ENCODE assay signal across 43 cellular contexts in the genomic region with DNA sequence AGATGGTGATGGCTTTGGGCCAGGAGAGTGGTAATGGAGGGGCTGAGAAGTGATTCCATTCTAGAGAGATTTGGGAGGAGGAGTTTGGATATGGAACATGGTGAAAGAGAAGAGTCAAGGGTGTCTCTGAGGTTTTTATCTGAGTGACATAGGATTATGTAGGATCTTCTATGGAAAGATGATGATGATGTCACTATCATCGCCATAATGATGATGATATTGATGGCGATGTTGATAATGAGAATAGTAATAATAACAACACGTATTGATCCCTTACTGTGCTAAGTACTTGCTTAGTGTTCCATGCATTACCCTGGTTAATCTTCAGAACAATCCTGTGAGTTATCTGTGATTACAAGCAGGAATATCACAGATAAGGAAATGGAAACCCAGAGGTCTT. TPM values are rescaled to one million over a fixed set of nuclear protein-coding genes. Genes with fewer than 3 reads are reported as not detected.
"Had no signal": no experiment of that assay in that cellular context is flagged by ENCODE, and none has a peak within 500 bp of the region (broad histone marks: within the 10 kb centered on the region; RNA-seq: fewer than 3 reads in every experiment).

No MANE protein-coding gene starts in this region.

- H3K36me3 Mint-ChIP-seq: activated naive CD4-positive, alpha-beta T cell treated with anti-CD3 and anti-CD28 coated beads, Interleukin-2, amount 10 ng/mL, durations not matched to agents 7 days and 5 days; activated naive CD4-positive, alpha-beta T cell treated with anti-CD3 and anti-CD28 coated beads, Interleukin-2, amount 50 U/mL, for 24 hours; activated naive CD4-positive, alpha-beta T cell treated with anti-CD3 and anti-CD28 coated beads, Interleukin-2, amount 50 U/mL, for 72 hours; activated naive CD8-positive, alpha-beta T cell; activated naive CD8-positive, alpha-beta T cell treated with anti-CD3 and anti-CD28 coated beads for 36 hours; activated naive CD8-positive, alpha-beta T cell treated with anti-CD3 and anti-CD28 coated beads, Interleukin-2, amount 10 ng/mL, durations not matched to agents 7 days and 5 days; brain had no signal

- H3K4me3 Mint-ChIP-seq: activated naive CD4-positive, alpha-beta T cell treated with anti-CD3 and anti-CD28 coated beads for 36 hours; activated naive CD4-positive, alpha-beta T cell treated with anti-CD3 and anti-CD28 coated beads, Interleukin-2, amount 10 ng/mL, durations not matched to agents 7 days and 5 days; activated naive CD4-positive, alpha-beta T cell treated with anti-CD3 and anti-CD28 coated beads, Interleukin-2, amount 50 U/mL, for 24 hours; activated naive CD8-positive, alpha-beta T cell; activated naive CD8-positive, alpha-beta T cell treated with anti-CD3 and anti-CD28 coated beads for 36 hours; activated naive CD8-positive, alpha-beta T cell treated with anti-CD3 and anti-CD28 coated beads, Interleukin-2, amount 10 ng/mL, durations not matched to agents 7 days and 5 days; activated naive CD8-positive, alpha-beta T cell treated with anti-CD3 and anti-CD28 coated beads, Interleukin-2, amount 50 U/mL, for 24 hours; activated T-cell treated with anti-CD3 and anti-CD28 coated beads, Interleukin-2, amount 50 U/mL, for 24 hours; activated T-cell treated with anti-CD3 and anti-CD28 coated beads, Interleukin-2, amount 50 U/mL, for 4 hours; activated T-cell treated with anti-CD3 and anti-CD28 coated beads, Interleukin-2, amount 50 U/mL, for 72 hours; activated T-helper 1 cell treated with anti-CD3 and anti-CD28 coated beads, Interleukin-12 subunit alpha, Interleukin-12 subunit beta, Interleukin-2, Interleukin-4 antibody, amounts not matched to agents 30 ng/mL and 10 ng/mL and 1 ng/mL, durations not matched to agents 14 hours and 24 hours and 36 hours; activated T-helper 17 cell treated with anti-CD3 and anti-CD28 coated beads, Interleukin-2, amount 50 U/mL, for 72 hours; brain; central memory CD8-positive, alpha-beta T cell had no signal

- H3K4me3 ChIP-seq: adrenal gland, ascending aorta, body of pancreas, breast epithelium, cardiac muscle cell had no signal

- H3K27me3 Mint-ChIP-seq: activated naive CD8-positive, alpha-beta T cell treated with anti-CD3 and anti-CD28 coated beads, Interleukin-2, amount 10 ng/mL, durations not matched to agents 7 days and 5 days had no signal

- H3K9me3 Mint-ChIP-seq: activated naive CD4-positive, alpha-beta T cell treated with anti-CD3 and anti-CD28 coated beads for 36 hours; activated naive CD4-positive, alpha-beta T cell treated with anti-CD3 and anti-CD28 coated beads, Interleukin-2, amount 10 ng/mL, durations not matched to agents 7 days and 5 days; activated naive CD4-positive, alpha-beta T cell treated with anti-CD3 and anti-CD28 coated beads, Interleukin-2, amount 50 U/mL, for 24 hours; activated naive CD4-positive, alpha-beta T cell treated with anti-CD3 and anti-CD28 coated beads, Interleukin-2, amount 50 U/mL, for 72 hours; activated naive CD8-positive, alpha-beta T cell treated with anti-CD3 and anti-CD28 coated beads for 36 hours; activated naive CD8-positive, alpha-beta T cell treated with anti-CD3 and anti-CD28 coated beads, Interleukin-2, amount 10 ng/mL, durations not matched to agents 7 days and 5 days; activated naive CD8-positive, alpha-beta T cell treated with anti-CD3 and anti-CD28 coated beads, Interleukin-2, amount 50 U/mL, for 24 hours; activated T-cell treated with anti-CD3 and anti-CD28 coated beads, Interleukin-2, amount 50 U/mL, for 24 hours; activated T-cell treated with anti-CD3 and anti-CD28 coated beads, Interleukin-2, amount 50 U/mL, for 4 hours; activated T-cell treated with anti-CD3 and anti-CD28 coated beads, Interleukin-2, amount 50 U/mL, for 72 hours; activated T-helper 1 cell treated with anti-CD3 and anti-CD28 coated beads, Interleukin-12 subunit alpha, Interleukin-12 subunit beta, Interleukin-2, Interleukin-4 antibody, amounts not matched to agents 30 ng/mL and 10 ng/mL and 1 ng/mL, durations not matched to agents 14 hours and 24 hours and 36 hours; activated T-helper 17 cell treated with anti-CD3 and anti-CD28 coated beads, Interleukin-2, amount 50 U/mL, for 72 hours; activated T-helper 2 cell treated with anti-CD3 and anti-CD28 coated beads, Interferon-gamma antibody, Interleukin-2, Interleukin-4, amounts not matched to agents 10 μg/mL and 5 μg/mL and 100 μg/mL, durations not matched to agents 14 hours and 24 hours and 36 hours; brain; central memory CD8-positive, alpha-beta T cell had no signal

- H3K27ac ChIP-seq: adrenal gland, ascending aorta, body of pancreas, brain microvascular endothelial cell, breast epithelium, cardiac muscle cell had no signal

- DNase-seq: activated effector memory CD4-positive, alpha-beta T cell treated with anti-CD3 and anti-CD28 coated beads, Interleukin-2, amount 50 U/mL, for 16 hours; activated effector memory CD4-positive, alpha-beta T cell treated with Interleukin-2 at 50 U/mL for 16 hours; activated gamma-delta T cell; activated gamma-delta T cell treated with Interleukin-2 at 50 U/mL for 16 hours; activated naive CD4-positive, alpha-beta T cell; activated naive CD4-positive, alpha-beta T cell treated with anti-CD3 and anti-CD28 coated beads for 36 hours; activated naive CD4-positive, alpha-beta T cell treated with anti-CD3 and anti-CD28 coated beads, Interleukin-2, amount 10 ng/mL, durations not matched to agents 7 days and 5 days; activated naive CD4-positive, alpha-beta T cell treated with anti-CD3 and anti-CD28 coated beads, Interleukin-2, amount 50 U/mL, for 16 hours; activated naive CD4-positive, alpha-beta T cell treated with Interleukin-2 at 50 U/mL for 16 hours; activated naive CD8-positive, alpha-beta T cell treated with anti-CD3 and anti-CD28 coated beads for 36 hours; activated naive CD8-positive, alpha-beta T cell treated with anti-CD3 and anti-CD28 coated beads, Interleukin-2, amount 10 ng/mL, durations not matched to agents 7 days and 5 days; activated naive CD8-positive, alpha-beta T cell treated with anti-CD3 and anti-CD28 coated beads, Interleukin-2, amount 50 U/mL, for 24 hours; activated T-cell treated with anti-CD3 and anti-CD28 coated beads for 4 hours; activated T-cell treated with anti-CD3 and anti-CD28 coated beads, Interleukin-2, amount 50 U/mL, for 1 hour; activated T-cell treated with anti-CD3 and anti-CD28 coated beads, Interleukin-2, amount 50 U/mL, for 24 hours; activated T-cell treated with anti-CD3 and anti-CD28 coated beads, Interleukin-2, amount 50 U/mL, for 4 hours; activated T-cell treated with anti-CD3 and anti-CD28 coated beads, Interleukin-2, amount 50 U/mL, for 48 hours; activated T-cell treated with anti-CD3 and anti-CD28 coated beads, Interleukin-2, amount 50 U/mL, for 72 hours; adrenal gland; amniotic stem cell; amygdala; anterior cingulate cortex; aorta; body of pancreas; brain microvascular endothelial cell; caudate nucleus; central memory CD4-positive, alpha-beta T cell; cerebellar nuclear complex had no signal

- ATAC-seq: activated naive CD4-positive, alpha-beta T cell treated with anti-CD3 and anti-CD28 coated beads, Interleukin-2, amount 50 U/mL, for 72 hours; activated naive CD8-positive, alpha-beta T cell treated with anti-CD3 and anti-CD28 coated beads, Interleukin-2, amount 50 U/mL, for 24 hours; activated T-cell treated with anti-CD3 and anti-CD28 coated beads, Interleukin-2, amount 50 U/mL, for 4 hours; activated T-cell treated with anti-CD3 and anti-CD28 coated beads, Interleukin-2, amount 50 U/mL, for 72 hours; activated T-helper 17 cell treated with anti-CD3 and anti-CD28 coated beads, Interleukin-2, amount 50 U/mL, for 72 hours; body of pancreas had no signal

- H3K9me3 ChIP-seq: adrenal gland, ascending aorta, body of pancreas, breast epithelium had no signal

- H3K4me1 ChIP-seq: breast epithelium had no signal

- H3K27me3 ChIP-seq: adrenal gland, body of pancreas, brain microvascular endothelial cell, breast epithelium, cardiac muscle cell had no signal

- H3K4me1 Mint-ChIP-seq: activated naive CD4-positive, alpha-beta T cell treated with anti-CD3 and anti-CD28 coated beads, Interleukin-2, amount 10 ng/mL, durations not matched to agents 7 days and 5 days; activated naive CD4-positive, alpha-beta T cell treated with anti-CD3 and anti-CD28 coated beads, Interleukin-2, amount 50 U/mL, for 24 hours; activated naive CD8-positive, alpha-beta T cell treated with anti-CD3 and anti-CD28 coated beads for 36 hours; activated naive CD8-positive, alpha-beta T cell treated with anti-CD3 and anti-CD28 coated beads, Interleukin-2, amount 10 ng/mL, durations not matched to agents 7 days and 5 days; activated naive CD8-positive, alpha-beta T cell treated with anti-CD3 and anti-CD28 coated beads, Interleukin-2, amount 50 U/mL, for 24 hours; activated T-helper 17 cell treated with anti-CD3 and anti-CD28 coated beads, Interleukin-2, amount 50 U/mL, for 72 hours; brain had no signal

- FAIRE-seq: astrocyte, bronchial epithelial cell had no signal

- H3K27ac Mint-ChIP-seq: activated naive CD4-positive, alpha-beta T cell treated with anti-CD3 and anti-CD28 coated beads for 36 hours; activated naive CD4-positive, alpha-beta T cell treated with anti-CD3 and anti-CD28 coated beads, Interleukin-2, amount 10 ng/mL, durations not matched to agents 7 days and 5 days; activated naive CD4-positive, alpha-beta T cell treated with anti-CD3 and anti-CD28 coated beads, Interleukin-2, amount 50 U/mL, for 24 hours; activated naive CD4-positive, alpha-beta T cell treated with anti-CD3 and anti-CD28 coated beads, Interleukin-2, amount 50 U/mL, for 72 hours; activated naive CD8-positive, alpha-beta T cell; activated naive CD8-positive, alpha-beta T cell treated with anti-CD3 and anti-CD28 coated beads for 36 hours; activated naive CD8-positive, alpha-beta T cell treated with anti-CD3 and anti-CD28 coated beads, Interleukin-2, amount 10 ng/mL, durations not matched to agents 7 days and 5 days; activated naive CD8-positive, alpha-beta T cell treated with anti-CD3 and anti-CD28 coated beads, Interleukin-2, amount 50 U/mL, for 24 hours; activated T-cell treated with anti-CD3 and anti-CD28 coated beads, Interleukin-2, amount 50 U/mL, for 24 hours; activated T-cell treated with anti-CD3 and anti-CD28 coated beads, Interleukin-2, amount 50 U/mL, for 72 hours; activated T-helper 1 cell treated with anti-CD3 and anti-CD28 coated beads, Interleukin-12 subunit alpha, Interleukin-12 subunit beta, Interleukin-2, Interleukin-4 antibody, amounts not matched to agents 30 ng/mL and 10 ng/mL and 1 ng/mL, durations not matched to agents 14 hours and 24 hours and 36 hours; activated T-helper 17 cell treated with anti-CD3 and anti-CD28 coated beads, Interleukin-2, amount 50 U/mL, for 72 hours; activated T-helper 2 cell treated with anti-CD3 and anti-CD28 coated beads, Interferon-gamma antibody, Interleukin-2, Interleukin-4, amounts not matched to agents 10 μg/mL and 5 μg/mL and 100 μg/mL, durations not matched to agents 14 hours and 24 hours and 36 hours; brain had no signal

- H3K36me3 ChIP-seq: adrenal gland, ascending aorta, brain microvascular endothelial cell, breast epithelium, cardiac muscle cell had no signal

RNA-seq across cellular contexts. Expression of a gene that starts 16.6 kb away (rescaled TPM):
- total RNA-seq: activated naive CD4-positive, alpha-beta T cell treated with anti-CD3 and anti-CD28 coated beads for 36 hours; activated naive CD4-positive, alpha-beta T cell treated with anti-CD3 and anti-CD28 coated beads, Interleukin-2, amount 50 U/mL, for 72 hours; activated naive CD8-positive, alpha-beta T cell treated with anti-CD3 and anti-CD28 coated beads for 36 hours; activated naive CD8-positive, alpha-beta T cell treated with anti-CD3 and anti-CD28 coated beads, Interleukin-2, amount 10 ng/mL, durations not matched to agents 7 days and 5 days; activated T-cell treated with anti-CD3 and anti-CD28 coated beads, Interleukin-2, amount 50 U/mL, for 4 hours; activated T-cell treated with anti-CD3 and anti-CD28 coated beads, Interleukin-2, amount 50 U/mL, for 72 hours; activated T-helper 1 cell treated with anti-CD3 and anti-CD28 coated beads, Interleukin-12 subunit alpha, Interleukin-12 subunit beta, Interleukin-2, Interleukin-4 antibody, amounts not matched to agents 30 ng/mL and 10 ng/mL and 1 ng/mL, durations not matched to agents 14 hours and 24 hours and 36 hours; activated T-helper 17 cell treated with anti-CD3 and anti-CD28 coated beads, Interleukin-2, amount 50 U/mL, for 72 hours; adrenal gland; aorta; ascending aorta; astrocyte; body of pancreas; breast epithelium; bronchial epithelial cell; cardiac muscle cell; cardiac septum; cerebellum had no signal
- polyA plus RNA-seq: adrenal gland, aorta, cardiac muscle cell had no signal

RNA-seq across cellular contexts. Expression of a gene that starts 21.4 kb away (rescaled TPM):
- total RNA-seq: activated naive CD4-positive, alpha-beta T cell treated with anti-CD3 and anti-CD28 coated beads for 36 hours; activated naive CD4-positive, alpha-beta T cell treated with anti-CD3 and anti-CD28 coated beads, Interleukin-2, amount 50 U/mL, for 72 hours; activated naive CD8-positive, alpha-beta T cell treated with anti-CD3 and anti-CD28 coated beads for 36 hours; activated naive CD8-positive, alpha-beta T cell treated with anti-CD3 and anti-CD28 coated beads, Interleukin-2, amount 10 ng/mL, durations not matched to agents 7 days and 5 days; activated T-cell treated with anti-CD3 and anti-CD28 coated beads, Interleukin-2, amount 50 U/mL, for 4 hours; activated T-cell treated with anti-CD3 and anti-CD28 coated beads, Interleukin-2, amount 50 U/mL, for 72 hours; activated T-helper 1 cell treated with anti-CD3 and anti-CD28 coated beads, Interleukin-12 subunit alpha, Interleukin-12 subunit beta, Interleukin-2, Interleukin-4 antibody, amounts not matched to agents 30 ng/mL and 10 ng/mL and 1 ng/mL, durations not matched to agents 14 hours and 24 hours and 36 hours; activated T-helper 17 cell treated with anti-CD3 and anti-CD28 coated beads, Interleukin-2, amount 50 U/mL, for 72 hours; activated T-helper 2 cell treated with anti-CD3 and anti-CD28 coated beads, Interferon-gamma antibody, Interleukin-2, Interleukin-4, amounts not matched to agents 10 μg/mL and 5 μg/mL and 100 μg/mL, durations not matched to agents 14 hours and 24 hours and 36 hours; ascending aorta; astrocyte; bronchial epithelial cell; cardiac muscle cell had no signal

RNA-seq across cellular contexts. Expression of a gene that starts 35.5 kb away (rescaled TPM):
- total RNA-seq: activated naive CD4-positive, alpha-beta T cell treated with anti-CD3 and anti-CD28 coated beads for 36 hours; activated naive CD4-positive, alpha-beta T cell treated with anti-CD3 and anti-CD28 coated beads, Interleukin-2, amount 50 U/mL, for 72 hours; activated naive CD8-positive, alpha-beta T cell treated with anti-CD3 and anti-CD28 coated beads for 36 hours; activated naive CD8-positive, alpha-beta T cell treated with anti-CD3 and anti-CD28 coated beads, Interleukin-2, amount 10 ng/mL, durations not matched to agents 7 days and 5 days; activated T-cell treated with anti-CD3 and anti-CD28 coated beads, Interleukin-2, amount 50 U/mL, for 4 hours; activated T-cell treated with anti-CD3 and anti-CD28 coated beads, Interleukin-2, amount 50 U/mL, for 72 hours; activated T-helper 1 cell treated with anti-CD3 and anti-CD28 coated beads, Interleukin-12 subunit alpha, Interleukin-12 subunit beta, Interleukin-2, Interleukin-4 antibody, amounts not matched to agents 30 ng/mL and 10 ng/mL and 1 ng/mL, durations not matched to agents 14 hours and 24 hours and 36 hours; activated T-helper 17 cell treated with anti-CD3 and anti-CD28 coated beads, Interleukin-2, amount 50 U/mL, for 72 hours; activated T-helper 2 cell treated with anti-CD3 and anti-CD28 coated beads, Interferon-gamma antibody, Interleukin-2, Interleukin-4, amounts not matched to agents 10 μg/mL and 5 μg/mL and 100 μg/mL, durations not matched to agents 14 hours and 24 hours and 36 hours; adrenal gland; aorta; ascending aorta; astrocyte; breast epithelium; bronchial epithelial cell; cardiac muscle cell; cardiac septum; cerebellum had no signal
- polyA plus RNA-seq: adrenal gland, aorta, cardiac muscle cell had no signal
